Comparison of ENCODE assay signal across 9 cellular contexts in genomic region chr2:139031722-139032121, GRCh38.
DNase-seq lines count a peak whose midpoint lies in the region; ATAC-seq and TF ChIP-seq lines count a peak whose summit lies in the region.
"Had no signal": no experiment of that assay in that cellular context is flagged by ENCODE, and none has a peak within 500 bp of the region (broad histone marks: within the 10 kb centered on the region; RNA-seq: fewer than 3 reads in every experiment).

No MANE protein-coding gene starts in this region.

- no peak overlapping the region for H3K4me3 Mint-ChIP-seq in stimulated activated naive B cell treated with anti-CD40 and anti-IgM and Interleukin-4, amounts not matched to agents 10 μg/mL and 1 μg/mL and 100 μg/mL, for 72 hours

- H3K4me3 ChIP-seq in HL-60 (replicated peaks; ENCODE audit: insufficient read depth, low read length): no peak overlapping the region
- no peak overlapping the region for H3K4me3 ChIP-seq in effector memory CD4-positive, alpha-beta T cell (ENCODE audit: insufficient read depth, low read depth, low read length, poor library complexity, severe bottlenecking)

- no peak overlapping the region for H3K27ac ChIP-seq in HL-60 (replicated peaks)
- no peak overlapping the region for H3K27ac ChIP-seq in effector memory CD4-positive, alpha-beta T cell (ENCODE audit: insufficient read depth, low read length, poor library complexity, severe bottlenecking)

- no peaks in the 10 kb centered on the region for H3K4me1 ChIP-seq in effector memory CD4-positive, alpha-beta T cell (ENCODE audit: control insufficient read depth, insufficient read depth, low read length, poor library complexity, severe bottlenecking)

- no peaks in the 10 kb centered on the region for H3K9me3 ChIP-seq in effector memory CD4-positive, alpha-beta T cell (ENCODE audit: control insufficient read depth, low read length)

- H3K4me1 Mint-ChIP-seq in stimulated activated naive B cell treated with anti-CD40 and anti-IgM and Interleukin-4, amounts not matched to agents 10 μg/mL and 1 μg/mL and 100 μg/mL, for 72 hours: no peaks in the 10 kb centered on the region

- no peak for TF ChIP-seq CTCF in HL-60 (IDR thresholded peaks at IDR 0.05; ENCODE audit: insufficient read depth, low read length)

- no peaks in the 10 kb centered on the region for H3K36me3 ChIP-seq in effector memory CD4-positive, alpha-beta T cell (ENCODE audit: control insufficient read depth, insufficient read depth, low read length)

- DNase-seq in SIG-M5 treated with dmso at 0.1 percent for 504 hours (lab: John Stamatoyannopoulos, UW; ENCODE audit: unreplicated experiment) (peak; percentile 1), SIG-M5 (lab: John Stamatoyannopoulos, UW) (no peak), HL-60 (ENCODE audit: low read depth in 1 of 2, low spot score in 1 of 2) (peak; percentile 10 to 40), UCSD-AML1 (lab: John Stamatoyannopoulos, UW; ENCODE audit: unreplicated experiment) (peak; percentile 29)
- no peak for DNase-seq in stimulated activated naive B cell treated with anti-CD40 and anti-IgM and Interleukin-4, amounts not matched to agents 10 μg/mL and 1 μg/mL and 100 μg/mL, for 72 hours
- no peak for DNase-seq in effector memory CD4-positive, alpha-beta T cell
- no peak for DNase-seq in activated effector memory CD4-positive, alpha-beta T cell treated with anti-CD3 and anti-CD28 coated beads, Interleukin-2, amount 50 U/mL, for 16 hours
- DNase-seq: KG1 had no signal

- H3K27me3 Mint-ChIP-seq in stimulated activated naive B cell treated with anti-CD40 and anti-IgM and Interleukin-4, amounts not matched to agents 10 μg/mL and 1 μg/mL and 100 μg/mL, for 72 hours: no peaks in the 10 kb centered on the region

- ATAC-seq in stimulated activated naive B cell treated with anti-CD40 and anti-IgM and Interleukin-4, amounts not matched to agents 10 μg/mL and 1 μg/mL and 100 μg/mL, for 72 hours (replicated peaks): peak; percentile 54 to 57
- no peak for ATAC-seq in HG03135 (IDR thresholded peaks at IDR 0.05; ENCODE audit: unreplicated experiment)

- no peaks in the 10 kb centered on the region for H3K27me3 ChIP-seq in HL-60 (ENCODE audit: insufficient read depth, poor library complexity, severe bottlenecking)
- H3K27me3 ChIP-seq in effector memory CD4-positive, alpha-beta T cell (replicated peaks; ENCODE audit: control insufficient read depth, insufficient read depth, low read length, poor library complexity, severe bottlenecking): no peaks in the 10 kb centered on the region

- peaks cover 0 to 6% of the 10 kb centered on the region in 2 donors for H3K9me3 Mint-ChIP-seq in stimulated activated naive B cell treated with anti-CD40 and anti-IgM and Interleukin-4, amounts not matched to agents 10 μg/mL and 1 μg/mL and 100 μg/mL, for 72 hours

- H3K36me3 Mint-ChIP-seq in stimulated activated naive B cell treated with anti-CD40 and anti-IgM and Interleukin-4, amounts not matched to agents 10 μg/mL and 1 μg/mL and 100 μg/mL, for 72 hours: no peaks in the 10 kb centered on the region

- no peak overlapping the region for H3K27ac Mint-ChIP-seq in stimulated activated naive B cell treated with anti-CD40 and anti-IgM and Interleukin-4, amounts not matched to agents 10 μg/mL and 1 μg/mL and 100 μg/mL, for 72 hours

Comparison
In these comparisons a context has a peak if more than half of its experiments do, and no peak if none do; other contexts are left out.
1. DNase-seq: peak in SIG-M5 treated with dmso at 0.1 percent for 504 hours (single experiment), HL-60 (2 of 2) and UCSD-AML1 (single experiment); none in SIG-M5 (single experiment), stimulated activated naive B cell treated with anti-CD40 and anti-IgM and Interleukin-4, amounts not matched to agents 10 μg/mL and 1 μg/mL and 100 μg/mL, for 72 hours (single experiment), effector memory CD4-positive, alpha-beta T cell (0 of 3) and activated effector memory CD4-positive, alpha-beta T cell treated with anti-CD3 and anti-CD28 coated beads, Interleukin-2, amount 50 U/mL, for 16 hours (single experiment).